ENCODE assay signal across 11 cellular contexts in genomic region chr20:6053776-6054688, GRCh38. TPM values are rescaled to one million over a fixed set of nuclear protein-coding genes. Genes with fewer than 3 reads are reported as not detected.
DNase-seq lines count a peak whose midpoint lies in the region; ATAC-seq, FAIRE-seq and TF ChIP-seq lines count a peak whose summit lies in the region.
"Had no signal": no experiment of that assay in that cellular context is flagged by ENCODE, and none has a peak within 500 bp of the region (broad histone marks: within the 10 kb centered on the region; RNA-seq: fewer than 3 reads in every experiment).

TSS of gene LRRN4 (minus strand) at chr20:6054060. CDS start at chr20:6052799, 1,261 bp downstream.

- ATAC-seq in HepG2: peak; percentile 58
- ATAC-seq in right lobe of liver: no peak

- H3K36me3 ChIP-seq in HepG2 (replicated peaks in 1 of 2; ENCODE audit: control insufficient read depth in 1 of 2, insufficient read depth in 2 of 2, low read length in 2 of 2) (no peaks in the 10 kb centered on the region), right lobe of liver (no peaks in the 10 kb centered on the region)

- TF ChIP-seq EP300 in HepG2 (IDR thresholded peaks at IDR 0.05; ENCODE audit: low read depth in 2 of 2, low read length in 2 of 2) (no peak), HepG2 (CRISPR knock-in tag; IDR thresholded peaks at IDR 0.05; ENCODE audit: borderline replicate concordance) (no peak)

- H3K27ac ChIP-seq in HepG2 (ENCODE audit: extremely low read length, insufficient read depth, low read length) (no peak within 1 kb of the TSS), right lobe of liver (no peak within 1 kb of the TSS)
- H3K27ac ChIP-seq: skin epidermis had no signal

- H3K9me3 ChIP-seq in HepG2 (ENCODE audit: low read length) (no peaks in the 10 kb centered on the region), right lobe of liver (no peaks in the 10 kb centered on the region)

- peak within 1 kb of the TSS; percentile 42 to 65 (median 59) for H3K4me3 ChIP-seq in HepG2 (replicated peaks in 1 of 3; ENCODE audit: insufficient read depth in 1 of 3, low read depth in 2 of 3, low read length in 3 of 3)
- H3K4me3 ChIP-seq in right lobe of liver: no peak within 1 kb of the TSS

- H3K27me3 ChIP-seq in HepG2 (ENCODE audit: control insufficient read depth in 1 of 2, insufficient read depth in 2 of 2, low read length in 2 of 2) (peaks cover 1 to 8% of the 10 kb centered on the region in 2 experiments; a peak in 1 of 5 replicates), right lobe of liver (no peaks in the 10 kb centered on the region)

- peak within 1 kb of the TSS; percentile 67 for H2AFZ ChIP-seq in HepG2 (ENCODE audit: low read length)

- H3K9ac ChIP-seq in HepG2 (ENCODE audit: insufficient read depth, low read depth, low read length): no peak within 1 kb of the TSS

- H3K4me1 ChIP-seq in HepG2 (ENCODE audit: insufficient read depth, low read length) (peaks cover 49% of the 10 kb centered on the region), right lobe of liver (peaks cover 0 to 19% (median 0%) of the 10 kb centered on the region in 4 donors)

- TF ChIP-seq POLR2A in HepG2 (IDR thresholded peaks at IDR 0.05; ENCODE audit: insufficient read depth in 1 of 2, low read depth in 2 of 2, low read length in 2 of 2): no peak
- TF ChIP-seq POLR2A in right lobe of liver (IDR thresholded peaks at IDR 0.05): no peak

- no TSS peak for BruUV-seq in HepG2 (replicated peaks; lab: Mats Ljungman, UMichigan)

- in situ Hi-C loops in HepG2 (cut with HindIII; ENCODE audit: extremely low pct_ligation_motif_present, low pct_unique_long_range_greater_than_20kb): no loop called here

- H3K79me2 ChIP-seq in HepG2 (ENCODE audit: insufficient read depth, low read length): no peaks in the 10 kb centered on the region

- H3K4me2 ChIP-seq in HepG2 (ENCODE audit: low read depth, low read length): peak within 1 kb of the TSS; percentile 94

- no peak for TF ChIP-seq RAD21 in HepG2 (CRISPR knock-in tag; IDR thresholded peaks at IDR 0.05)

- DNase-seq in HepG2 (ENCODE audit: low spot score): peak; percentile 34
- no peak for DNase-seq in right lobe of liver
- DNase-seq in NCI-H748 (lab: John Stamatoyannopoulos, UW; ENCODE audit: unreplicated experiment): peak; percentile 85
- DNase-seq in glomerular visceral epithelial cell (ENCODE audit: extremely low spot score): peak; percentile 100
- DNase-seq in GF-D8 (lab: John Stamatoyannopoulos, UW): no peak
- no peak for DNase-seq in activated effector memory CD4-positive, alpha-beta T cell treated with Interleukin-2 at 50 U/mL for 16 hours
- DNase-seq in AG20443 (ENCODE audit: low spot score): no peak
- no peak for DNase-seq in activated effector memory CD4-positive, alpha-beta T cell treated with anti-CD3 and anti-CD28 coated beads, Interleukin-2, amount 50 U/mL, for 16 hours
- DNase-seq: CD8-positive, alpha-beta memory T cell; T1000 had no signal

- POLR2A ChIA-PET in HepG2 (lab: Yijun Ruan, JAX): interaction anchor here (1.4 to 2.4 kb wide), 2 partner anchors 10 to 46 kb away, joined by 3 to 13 read pairs; no protein-coding TSS in a partner anchor

- TF ChIP-seq CTCF in HepG2 (CRISPR knock-in tag; IDR thresholded peaks at IDR 0.05) (0 out of 2 replicates have a peak, but pooled peaks have one; percentile 3), right lobe of liver (IDR thresholded peaks at IDR 0.05) (no peak)

- WGBS in HepG2 (ENCODE audit: low lambda C conversion rate): 5% methylated on average over 13 of the region's 13 CpGs
- WGBS in right lobe of liver (ENCODE audit: insufficient coverage, low coverage, low lambda C conversion rate, missing lambda C conversion rate): 64% methylated on average over 9 of the region's 13 CpGs

- no peak for FAIRE-seq in HepG2 (lab: Jason Lieb, UNC)

- intact Hi-C loops in HepG2 (cut with micrococcal nuclease; ENCODE audit: unreplicated experiment) (loop anchor here (1.0 kb wide), 1 partner anchor 20 kb away; no protein-coding TSS in a partner anchor), right lobe of liver (cut with DNase I) (no loop called here)

- no peaks in the 10 kb centered on the region for H4K20me1 ChIP-seq in HepG2 (ENCODE audit: insufficient read depth, low read length)

- CTCF ChIA-PET in HepG2 (lab: Yijun Ruan, JAX; ENCODE audit: low intra/inter-chr PET ratio, low total read pairs): no interaction called here

TF ChIP-seq in HepG2, 621 proteins besides CTCF, POLR2A, EP300 and RAD21 (continues in another document):
- TF ChIP-seq NFE2 (CRISPR knock-in tag; IDR thresholded peaks at IDR 0.05) (no peak), ZNF770 (CRISPR knock-in tag; IDR thresholded peaks at IDR 0.05) (no peak), EZH2 (conservative IDR thresholded peaks at IDR 0.05; ENCODE audit: low read depth, low read length) (no peak), JUND (CRISPR knock-in tag; IDR thresholded peaks at IDR 0.05) (0 out of 2 replicates have a peak, but pooled peaks have one; percentile 19), ZNF136 (CRISPR knock-in tag; IDR thresholded peaks at IDR 0.05; ENCODE audit: low read depth) (peak; percentile 35; the same call in 1 of the 2 replicates)
- TF ChIP-seq, protein P1, sequence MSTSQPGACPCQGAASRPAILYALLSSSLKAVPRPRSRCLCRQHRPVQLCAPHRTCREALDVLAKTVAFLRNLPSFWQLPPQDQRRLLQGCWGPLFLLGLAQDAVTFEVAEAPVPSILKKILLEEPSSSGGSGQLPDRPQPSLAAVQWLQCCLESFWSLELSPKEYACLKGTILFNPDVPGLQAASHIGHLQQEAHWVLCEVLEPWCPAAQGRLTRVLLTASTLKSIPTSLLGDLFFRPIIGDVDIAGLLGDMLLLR (CRISPR knock-in tag; IDR thresholded peaks at IDR 0.05): 0 out of 2 replicates have a peak, but pooled peaks have one; percentile 34

RNA-seq across cellular contexts. Expression of gene LRRN4, which starts in this region (rescaled TPM):
- total RNA-seq in HepG2 (2016; rRNA removed; fragmentation: Illumina TruSeq; extraction: Trizol) (0.20 and 0.25 TPM in 2 replicates), right lobe of liver (under 1 TPM in 4 of 6 experiments, not detected in 2; 0.10 to 0.31 (median 0.18) TPM)
- not detected in 2 replicates for total RNA-seq in HepG2 (2016; cell fraction: cytosol; rRNA removed; fragmentation: Illumina TruSeq; extraction: Trizol; ENCODE audit: low read depth)
- total RNA-seq in HepG2 (2016; cell fraction: insoluble cytoplasmic fraction; rRNA removed; fragmentation: Illumina TruSeq; extraction: Trizol): 0.13 TPM in 1 of 2 replicates, not detected in the other
- 0.17 TPM in 1 of 2 replicates, not detected in the other for total RNA-seq in HepG2 (2016; cell fraction: membrane; rRNA removed; fragmentation: Illumina TruSeq; extraction: Trizol)
- total RNA-seq in HepG2 (2016; cell fraction: nucleus; rRNA removed; fragmentation: Illumina TruSeq; extraction: Trizol): 0.22 TPM in 1 of 2 replicates, not detected in the other
- polyA plus RNA-seq in HepG2 (2011; rRNA removed): 0.10 and 0.15 TPM in 2 replicates
- 0.04 and 0.15 TPM in 2 replicates for polyA plus RNA-seq in HepG2 (2011; cell fraction: cytosol; rRNA removed)
- 0.19 TPM in 2 replicates for polyA plus RNA-seq in HepG2 (2011; cell fraction: nucleus; rRNA removed)
- 0.07 and 0.11 TPM in 2 replicates for polyA plus RNA-seq in HepG2 (2012)
- 0.03 and 0.06 TPM in 2 replicates for polyA plus RNA-seq in HepG2 (2016; cell fraction: cytosol; fragmentation: Illumina TruSeq; extraction: Trizol; ENCODE audit: low read depth)
- 0.20 and 0.35 TPM in 2 replicates for polyA plus RNA-seq in HepG2 (2016; cell fraction: insoluble cytoplasmic fraction; fragmentation: Illumina TruSeq; extraction: Trizol; ENCODE audit: low read depth)
- polyA plus RNA-seq in HepG2 (2016; cell fraction: membrane; fragmentation: Illumina TruSeq; extraction: Trizol; ENCODE audit: low read depth): 0.07 TPM in 1 of 2 replicates, not detected in the other
- 0.28 and 0.33 TPM in 2 replicates for polyA plus RNA-seq in HepG2 (2016; cell fraction: nucleus; fragmentation: Illumina TruSeq; extraction: Trizol; ENCODE audit: insufficient read depth, low read depth)
- 0.44 TPM in 1 of 2 replicates, not detected in the other for polyA minus RNA-seq in HepG2 (2011; rRNA and poly(A)+ RNA removed; ENCODE audit: low replicate concordance)
- polyA minus RNA-seq in HepG2 (2011; cell fraction: cytosol; rRNA and poly(A)+ RNA removed): 0.18 TPM in 1 of 2 replicates, not detected in the other
- 0.12 and 0.13 TPM in 2 replicates for polyA minus RNA-seq in HepG2 (2011; cell fraction: nucleus; rRNA and poly(A)+ RNA removed)
- total RNA-seq: CD8-positive, alpha-beta memory T cell had no signal
- polyA plus RNA-seq: CD8-positive, alpha-beta memory T cell had no signal

Comparison
In these comparisons a context has a peak if more than half of its experiments do, and no peak if none do; other contexts are left out.
1. Peak in DNase-seq, ATAC-seq, H3K4me3 ChIP-seq and H3K4me2 ChIP-seq in HepG2; RNA of the gene not detected or under 1 TPM.
2. DNase-seq: peak in NCI-H748 (single experiment) and glomerular visceral epithelial cell (single experiment); none in right lobe of liver (0 of 3), GF-D8 (single experiment), activated effector memory CD4-positive, alpha-beta T cell treated with Interleukin-2 at 50 U/mL for 16 hours (single experiment), AG20443 (single experiment) and activated effector memory CD4-positive, alpha-beta T cell treated with anti-CD3 and anti-CD28 coated beads, Interleukin-2, amount 50 U/mL, for 16 hours (single experiment).